ENCODE assay signal across 1 cellular context in the genomic region with DNA sequence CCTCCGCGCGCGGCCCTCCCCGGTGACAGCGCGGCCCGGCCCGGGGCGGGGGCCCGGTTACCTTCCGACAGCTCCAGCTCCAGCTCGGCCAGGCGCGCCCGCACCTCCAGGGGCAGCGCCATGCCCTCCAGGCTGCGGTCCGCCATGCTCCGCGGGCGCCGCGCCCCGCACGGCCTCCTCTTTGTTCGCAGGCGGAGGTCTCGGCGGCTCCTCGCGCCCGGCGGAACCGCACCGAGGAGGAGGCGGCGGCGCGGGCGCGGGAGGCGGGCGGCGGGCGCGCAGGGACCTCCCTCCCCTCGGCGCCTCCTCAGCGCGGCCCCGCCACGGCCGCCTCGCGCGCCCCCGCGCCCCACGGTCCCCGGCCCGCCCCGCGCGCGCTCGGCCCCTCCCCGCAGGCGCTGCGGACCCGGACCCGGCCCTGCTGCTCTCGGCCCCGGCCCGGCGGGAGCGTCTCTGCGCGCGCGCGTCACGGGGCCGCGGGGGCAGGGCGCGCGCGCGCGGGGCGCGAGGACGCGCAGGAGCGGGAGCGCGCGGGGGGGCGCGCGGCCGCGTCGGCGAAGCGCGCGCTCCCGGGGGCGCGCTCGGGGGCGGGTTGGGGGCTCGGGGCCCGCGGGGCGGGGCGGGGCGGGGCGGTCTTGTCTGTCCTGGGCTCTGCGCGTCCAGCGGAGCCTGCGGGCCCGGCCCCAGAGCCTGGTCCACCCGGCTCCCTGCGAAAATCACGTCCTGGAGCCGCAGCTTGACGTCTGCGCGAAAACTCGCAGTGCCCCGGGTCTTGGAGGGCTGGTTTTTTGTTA.
TF ChIP-seq lines count a peak whose summit lies in the region.

A gene with protein sequence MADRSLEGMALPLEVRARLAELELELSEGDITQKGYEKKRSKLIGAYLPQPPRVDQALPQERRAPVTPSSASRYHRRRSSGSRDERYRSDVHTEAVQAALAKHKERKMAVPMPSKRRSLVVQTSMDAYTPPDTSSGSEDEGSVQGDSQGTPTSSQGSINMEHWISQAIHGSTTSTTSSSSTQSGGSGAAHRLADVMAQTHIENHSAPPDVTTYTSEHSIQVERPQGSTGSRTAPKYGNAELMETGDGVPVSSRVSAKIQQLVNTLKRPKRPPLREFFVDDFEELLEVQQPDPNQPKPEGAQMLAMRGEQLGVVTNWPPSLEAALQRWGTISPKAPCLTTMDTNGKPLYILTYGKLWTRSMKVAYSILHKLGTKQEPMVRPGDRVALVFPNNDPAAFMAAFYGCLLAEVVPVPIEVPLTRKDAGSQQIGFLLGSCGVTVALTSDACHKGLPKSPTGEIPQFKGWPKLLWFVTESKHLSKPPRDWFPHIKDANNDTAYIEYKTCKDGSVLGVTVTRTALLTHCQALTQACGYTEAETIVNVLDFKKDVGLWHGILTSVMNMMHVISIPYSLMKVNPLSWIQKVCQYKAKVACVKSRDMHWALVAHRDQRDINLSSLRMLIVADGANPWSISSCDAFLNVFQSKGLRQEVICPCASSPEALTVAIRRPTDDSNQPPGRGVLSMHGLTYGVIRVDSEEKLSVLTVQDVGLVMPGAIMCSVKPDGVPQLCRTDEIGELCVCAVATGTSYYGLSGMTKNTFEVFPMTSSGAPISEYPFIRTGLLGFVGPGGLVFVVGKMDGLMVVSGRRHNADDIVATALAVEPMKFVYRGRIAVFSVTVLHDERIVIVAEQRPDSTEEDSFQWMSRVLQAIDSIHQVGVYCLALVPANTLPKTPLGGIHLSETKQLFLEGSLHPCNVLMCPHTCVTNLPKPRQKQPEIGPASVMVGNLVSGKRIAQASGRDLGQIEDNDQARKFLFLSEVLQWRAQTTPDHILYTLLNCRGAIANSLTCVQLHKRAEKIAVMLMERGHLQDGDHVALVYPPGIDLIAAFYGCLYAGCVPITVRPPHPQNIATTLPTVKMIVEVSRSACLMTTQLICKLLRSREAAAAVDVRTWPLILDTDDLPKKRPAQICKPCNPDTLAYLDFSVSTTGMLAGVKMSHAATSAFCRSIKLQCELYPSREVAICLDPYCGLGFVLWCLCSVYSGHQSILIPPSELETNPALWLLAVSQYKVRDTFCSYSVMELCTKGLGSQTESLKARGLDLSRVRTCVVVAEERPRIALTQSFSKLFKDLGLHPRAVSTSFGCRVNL (N-terminal part only) (minus strand): TSS at position 236 of the 794 bp plus-strand sequence. CDS start 90 bp downstream, at position 146.

TF ChIP-seq in HepG2, 621 proteins besides CTCF, POLR2A, EP300 and RAD21 (continued from another document):
- TF ChIP-seq PBX3 (CRISPR knock-in tag; IDR thresholded peaks at IDR 0.05; ENCODE audit: borderline replicate concordance), result no peak
- peak; percentile 71 for TF ChIP-seq YY1 (IDR thresholded peaks at IDR 0.05; ENCODE audit: insufficient read depth, insufficient replicate concordance, low read depth, low read length)
- no peak for TF ChIP-seq ZNF713 (CRISPR knock-in tag; IDR thresholded peaks at IDR 0.05)
- peak; percentile 32; the same call in 1 of the 2 replicates for TF ChIP-seq BCL6 (CRISPR knock-in tag; IDR thresholded peaks at IDR 0.05)
- no peak; the same call in 1 of the 2 replicates for TF ChIP-seq ZFX (CRISPR knock-in tag; IDR thresholded peaks at IDR 0.05; ENCODE audit: low read depth)
- TF ChIP-seq, protein P1, sequence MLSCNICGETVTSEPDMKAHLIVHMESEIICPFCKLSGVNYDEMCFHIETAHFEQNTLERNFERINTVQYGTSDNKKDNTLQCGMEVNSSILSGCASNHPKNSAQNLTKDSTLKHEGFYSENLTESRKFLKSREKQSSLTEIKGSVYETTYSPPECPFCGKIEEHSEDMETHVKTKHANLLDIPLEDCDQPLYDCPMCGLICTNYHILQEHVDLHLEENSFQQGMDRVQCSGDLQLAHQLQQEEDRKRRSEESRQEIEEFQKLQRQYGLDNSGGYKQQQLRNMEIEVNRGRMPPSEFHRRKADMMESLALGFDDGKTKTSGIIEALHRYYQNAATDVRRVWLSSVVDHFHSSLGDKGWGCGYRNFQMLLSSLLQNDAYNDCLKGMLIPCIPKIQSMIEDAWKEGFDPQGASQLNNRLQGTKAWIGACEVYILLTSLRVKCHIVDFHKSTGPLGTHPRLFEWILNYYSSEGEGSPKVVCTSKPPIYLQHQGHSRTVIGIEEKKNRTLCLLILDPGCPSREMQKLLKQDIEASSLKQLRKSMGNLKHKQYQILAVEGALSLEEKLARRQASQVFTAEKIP (CRISPR knock-in tag; IDR thresholded peaks at IDR 0.05; ENCODE audit: borderline replicate concordance), result no peak
- TF ChIP-seq TARDBP (CRISPR knock-in tag; IDR thresholded peaks at IDR 0.05), result no peak
- TF ChIP-seq ZNF17 (CRISPR knock-in tag; IDR thresholded peaks at IDR 0.05), result no peak
- no peak for TF ChIP-seq NR0B2 (CRISPR knock-in tag; IDR thresholded peaks at IDR 0.05)
- TF ChIP-seq SETDB1 (CRISPR knock-in tag; IDR thresholded peaks at IDR 0.05; ENCODE audit: borderline replicate concordance), result no peak
- no peak for TF ChIP-seq TCF7L2 (IDR thresholded peaks at IDR 0.05; ENCODE audit: low read depth, low read length)
- TF ChIP-seq SALL1 (CRISPR knock-in tag; IDR thresholded peaks at IDR 0.05), result 0 out of 2 replicates have a peak, but pooled peaks have one; percentile 4
- TF ChIP-seq REPIN1 (CRISPR knock-in tag; IDR thresholded peaks at IDR 0.05; ENCODE audit: borderline replicate concordance, low read depth), result no peak
- TF ChIP-seq, protein P2, sequence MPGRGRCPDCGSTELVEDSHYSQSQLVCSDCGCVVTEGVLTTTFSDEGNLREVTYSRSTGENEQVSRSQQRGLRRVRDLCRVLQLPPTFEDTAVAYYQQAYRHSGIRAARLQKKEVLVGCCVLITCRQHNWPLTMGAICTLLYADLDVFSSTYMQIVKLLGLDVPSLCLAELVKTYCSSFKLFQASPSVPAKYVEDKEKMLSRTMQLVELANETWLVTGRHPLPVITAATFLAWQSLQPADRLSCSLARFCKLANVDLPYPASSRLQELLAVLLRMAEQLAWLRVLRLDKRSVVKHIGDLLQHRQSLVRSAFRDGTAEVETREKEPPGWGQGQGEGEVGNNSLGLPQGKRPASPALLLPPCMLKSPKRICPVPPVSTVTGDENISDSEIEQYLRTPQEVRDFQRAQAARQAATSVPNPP (CRISPR knock-in tag; IDR thresholded peaks at IDR 0.05), result no peak
- TF ChIP-seq CREM (IDR thresholded peaks at IDR 0.05), result no peak
- TF ChIP-seq CREM (CRISPR knock-in tag; IDR thresholded peaks at IDR 0.05), result no peak
- peak; percentile 41; the same call in 1 of the 2 replicates for TF ChIP-seq ATF7-NPFF (CRISPR knock-in tag; IDR thresholded peaks at IDR 0.05; ENCODE audit: low read depth)
- TF ChIP-seq, protein P3, sequence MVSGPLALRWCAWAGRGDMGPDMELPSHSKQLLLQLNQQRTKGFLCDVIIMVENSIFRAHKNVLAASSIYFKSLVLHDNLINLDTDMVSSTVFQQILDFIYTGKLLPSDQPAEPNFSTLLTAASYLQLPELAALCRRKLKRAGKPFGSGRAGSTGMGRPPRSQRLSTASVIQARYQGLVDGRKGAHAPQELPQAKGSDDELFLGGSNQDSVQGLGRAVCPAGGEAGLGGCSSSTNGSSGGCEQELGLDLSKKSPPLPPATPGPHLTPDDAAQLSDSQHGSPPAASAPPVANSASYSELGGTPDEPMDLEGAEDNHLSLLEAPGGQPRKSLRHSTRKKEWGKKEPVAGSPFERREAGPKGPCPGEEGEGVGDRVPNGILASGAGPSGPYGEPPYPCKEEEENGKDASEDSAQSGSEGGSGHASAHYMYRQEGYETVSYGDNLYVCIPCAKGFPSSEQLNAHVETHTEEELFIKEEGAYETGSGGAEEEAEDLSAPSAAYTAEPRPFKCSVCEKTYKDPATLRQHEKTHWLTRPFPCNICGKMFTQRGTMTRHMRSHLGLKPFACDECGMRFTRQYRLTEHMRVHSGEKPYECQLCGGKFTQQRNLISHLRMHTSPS (CRISPR knock-in tag; IDR thresholded peaks at IDR 0.05; ENCODE audit: low read depth), result no peak
- TF ChIP-seq HES4 (CRISPR knock-in tag; IDR thresholded peaks at IDR 0.05; ENCODE audit: borderline replicate concordance), result no peak
- TF ChIP-seq ZNF607 (CRISPR knock-in tag; IDR thresholded peaks at IDR 0.05; ENCODE audit: borderline replicate concordance), result no peak
- TF ChIP-seq, protein P4, sequence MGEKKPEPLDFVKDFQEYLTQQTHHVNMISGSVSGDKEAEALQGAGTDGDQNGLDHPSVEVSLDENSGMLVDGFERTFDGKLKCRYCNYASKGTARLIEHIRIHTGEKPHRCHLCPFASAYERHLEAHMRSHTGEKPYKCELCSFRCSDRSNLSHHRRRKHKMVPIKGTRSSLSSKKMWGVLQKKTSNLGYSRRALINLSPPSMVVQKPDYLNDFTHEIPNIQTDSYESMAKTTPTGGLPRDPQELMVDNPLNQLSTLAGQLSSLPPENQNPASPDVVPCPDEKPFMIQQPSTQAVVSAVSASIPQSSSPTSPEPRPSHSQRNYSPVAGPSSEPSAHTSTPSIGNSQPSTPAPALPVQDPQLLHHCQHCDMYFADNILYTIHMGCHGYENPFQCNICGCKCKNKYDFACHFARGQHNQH (CRISPR knock-in tag; IDR thresholded peaks at IDR 0.05), result no peak
- no peak for TF ChIP-seq HMG20A (CRISPR knock-in tag; IDR thresholded peaks at IDR 0.05; ENCODE audit: borderline replicate concordance)
- TF ChIP-seq NFKB2 (CRISPR knock-in tag; IDR thresholded peaks at IDR 0.05; ENCODE audit: borderline replicate concordance), result 0 out of 2 replicates have a peak, but pooled peaks have one; percentile 36
- peak; percentile 74 for TF ChIP-seq ZBTB14 (CRISPR knock-in tag; IDR thresholded peaks at IDR 0.05)
- TF ChIP-seq ETV6 (CRISPR knock-in tag; conservative IDR thresholded peaks at IDR 0.05), result no peak
- TF ChIP-seq ZNF776 (CRISPR knock-in tag; IDR thresholded peaks at IDR 0.05), result no peak
- no peak for TF ChIP-seq DPF2 (CRISPR knock-in tag; IDR thresholded peaks at IDR 0.05; ENCODE audit: borderline replicate concordance, low read depth)
- no peak for TF ChIP-seq KDM4B (CRISPR knock-in tag; IDR thresholded peaks at IDR 0.05)
- TF ChIP-seq ELF1 (CRISPR knock-in tag; IDR thresholded peaks at IDR 0.05), result no peak
- TF ChIP-seq GABPB1 (CRISPR knock-in tag; IDR thresholded peaks at IDR 0.05), result no peak
- TF ChIP-seq ZNF7 (CRISPR knock-in tag; IDR thresholded peaks at IDR 0.05), result no peak
- no peak for TF ChIP-seq MBNL3 (CRISPR knock-in tag; conservative IDR thresholded peaks at IDR 0.05)
- TF ChIP-seq HOXA7 (CRISPR knock-in tag; IDR thresholded peaks at IDR 0.05), result no peak
- peak; percentile 87 for TF ChIP-seq HNRNPLL (IDR thresholded peaks at IDR 0.05; ENCODE audit: low read depth, low read length, poor library complexity, severe bottlenecking)
- TF ChIP-seq, protein P5, sequence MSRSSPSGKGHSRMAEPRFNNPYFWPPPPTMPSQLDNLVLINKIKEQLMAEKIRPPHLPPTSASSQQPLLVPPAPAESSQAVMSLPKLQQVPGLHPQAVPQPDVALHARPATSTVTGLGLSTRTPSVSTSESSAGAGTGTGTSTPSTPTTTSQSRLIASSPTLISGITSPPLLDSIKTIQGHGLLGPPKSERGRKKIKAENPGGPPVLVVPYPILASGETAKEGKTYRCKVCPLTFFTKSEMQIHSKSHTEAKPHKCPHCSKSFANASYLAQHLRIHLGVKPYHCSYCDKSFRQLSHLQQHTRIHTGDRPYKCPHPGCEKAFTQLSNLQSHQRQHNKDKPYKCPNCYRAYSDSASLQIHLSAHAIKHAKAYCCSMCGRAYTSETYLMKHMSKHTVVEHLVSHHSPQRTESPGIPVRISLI (CRISPR knock-in tag; IDR thresholded peaks at IDR 0.05; ENCODE audit: borderline replicate concordance), result no peak
